Comparison of ENCODE assay signal across 15 cellular contexts in genomic region chr2:43160778-43161177, GRCh38.
DNase-seq lines count a peak whose midpoint lies in the region; ATAC-seq and TF ChIP-seq lines count a peak whose summit lies in the region.
"Had no signal": no experiment of that assay in that cellular context is flagged by ENCODE, and none has a peak within 500 bp of the region (broad histone marks: within the 10 kb centered on the region; RNA-seq: fewer than 3 reads in every experiment).

No MANE protein-coding gene starts in this region.

- peaks cover 68% of the 10 kb centered on the region for H3K4me1 Mint-ChIP-seq in activated naive CD8-positive, alpha-beta T cell (ENCODE audit: low read depth)
- H3K4me1 Mint-ChIP-seq in activated naive CD8-positive, alpha-beta T cell treated with anti-CD3 and anti-CD28 coated beads, Interleukin-2, amount 50 U/mL, for 24 hours: peaks cover 56% of the 10 kb centered on the region
- H3K4me1 Mint-ChIP-seq in T-helper 17 cell: peaks cover 46% of the 10 kb centered on the region

- H3K27ac Mint-ChIP-seq in activated naive CD8-positive, alpha-beta T cell: peak overlapping the region; percentile 3
- H3K27ac Mint-ChIP-seq in activated naive CD8-positive, alpha-beta T cell treated with anti-CD3 and anti-CD28 coated beads, Interleukin-2, amount 50 U/mL, for 24 hours: no peak overlapping the region
- H3K27ac Mint-ChIP-seq in T-helper 17 cell: peak overlapping the region; percentile 99

- no peak for DNase-seq in activated naive CD8-positive, alpha-beta T cell treated with anti-CD3 and anti-CD28 coated beads, Interleukin-2, amount 50 U/mL, for 24 hours
- DNase-seq in T-helper 17 cell (no peak), left colon (peak; percentile 63 to 84), tibial artery (no peak), caudate nucleus (lab: John Stamatoyannopoulos, UW) (no peak), iPS-NIHi7 (ENCODE audit: extremely low spot score) (no peak)
- DNase-seq: activated T-cell treated with anti-CD3 and anti-CD28 coated beads for 4 hours, amniotic stem cell, DMS153, HFFc6, SIG-M5, substantia nigra had no signal

- peaks cover 6 to 45% (median 37%) of the 10 kb centered on the region in 4 donors for H3K4me1 ChIP-seq in tibial artery

- TF ChIP-seq CTCF in tibial artery (IDR thresholded peaks at IDR 0.05): no peak

- intact Hi-C loops in left colon (cut with DNase I, micrococcal nuclease) (loop anchor here in 1 of 2 donors (10.0 kb wide), 1 partner anchor 64 kb away; the partner anchor contains the start of gene ZFP36L2), tibial artery (cut with DNase I; ENCODE audit: low total_unique reads) (no loop called here)

- no peak for ATAC-seq in activated naive CD8-positive, alpha-beta T cell treated with anti-CD3 and anti-CD28 coated beads, Interleukin-2, amount 50 U/mL, for 24 hours
- ATAC-seq in T-helper 17 cell (no peak), left colon (peak; percentile 40), GM21737 (IDR thresholded peaks at IDR 0.05; ENCODE audit: unreplicated experiment) (no peak)

- peak overlapping the region; percentile 89 to 91 for H3K27ac ChIP-seq in tibial artery
- H3K27ac ChIP-seq in caudate nucleus (ENCODE audit: low read depth, low read length): no peak overlapping the region

- peaks cover 2% of the 10 kb centered on the region for H3K36me3 Mint-ChIP-seq in activated naive CD8-positive, alpha-beta T cell
- H3K36me3 Mint-ChIP-seq in activated naive CD8-positive, alpha-beta T cell treated with anti-CD3 and anti-CD28 coated beads, Interleukin-2, amount 50 U/mL, for 24 hours (ENCODE audit: low read depth): no peaks in the 10 kb centered on the region
- no peaks in the 10 kb centered on the region for H3K36me3 Mint-ChIP-seq in T-helper 17 cell (ENCODE audit: low read depth)

- H3K36me3 ChIP-seq in tibial artery: no peaks in the 10 kb centered on the region

- H3K9me3 Mint-ChIP-seq in activated naive CD8-positive, alpha-beta T cell (ENCODE audit: low read depth): no peaks in the 10 kb centered on the region
- H3K9me3 Mint-ChIP-seq in activated naive CD8-positive, alpha-beta T cell treated with anti-CD3 and anti-CD28 coated beads, Interleukin-2, amount 50 U/mL, for 24 hours: no peaks in the 10 kb centered on the region
- H3K9me3 Mint-ChIP-seq: HFFc6, neural crest cell had no signal

- no peak overlapping the region for H3K4me3 ChIP-seq in tibial artery

- no peak overlapping the region for H3K4me3 Mint-ChIP-seq in activated naive CD8-positive, alpha-beta T cell
- H3K4me3 Mint-ChIP-seq in activated naive CD8-positive, alpha-beta T cell treated with anti-CD3 and anti-CD28 coated beads, Interleukin-2, amount 50 U/mL, for 24 hours: no peak overlapping the region
- H3K4me3 Mint-ChIP-seq in T-helper 17 cell: no peak overlapping the region
- H3K4me3 Mint-ChIP-seq: HFFc6, neural crest cell had no signal

- H3K9me3 ChIP-seq in T-helper 17 cell (ENCODE audit: control insufficient read depth, low read length, poor library complexity, severe bottlenecking) (no peaks in the 10 kb centered on the region), tibial artery (no peaks in the 10 kb centered on the region)

- H3K27me3 Mint-ChIP-seq in activated naive CD8-positive, alpha-beta T cell: no peaks in the 10 kb centered on the region
- H3K27me3 Mint-ChIP-seq in activated naive CD8-positive, alpha-beta T cell treated with anti-CD3 and anti-CD28 coated beads, Interleukin-2, amount 50 U/mL, for 24 hours: no peaks in the 10 kb centered on the region
- no peaks in the 10 kb centered on the region for H3K27me3 Mint-ChIP-seq in T-helper 17 cell

- no peaks in the 10 kb centered on the region for H3K27me3 ChIP-seq in tibial artery

Comparison
In these comparisons a context has a peak if more than half of its experiments do, and no peak if none do; other contexts are left out.
1. DNase-seq: peak in left colon (2 of 2); none in activated naive CD8-positive, alpha-beta T cell treated with anti-CD3 and anti-CD28 coated beads, Interleukin-2, amount 50 U/mL, for 24 hours (single experiment), T-helper 17 cell (0 of 3), tibial artery (0 of 2), caudate nucleus (0 of 61) and iPS-NIHi7 (single experiment).